ENCODE assay signal across 20 cellular contexts in the genomic region with DNA sequence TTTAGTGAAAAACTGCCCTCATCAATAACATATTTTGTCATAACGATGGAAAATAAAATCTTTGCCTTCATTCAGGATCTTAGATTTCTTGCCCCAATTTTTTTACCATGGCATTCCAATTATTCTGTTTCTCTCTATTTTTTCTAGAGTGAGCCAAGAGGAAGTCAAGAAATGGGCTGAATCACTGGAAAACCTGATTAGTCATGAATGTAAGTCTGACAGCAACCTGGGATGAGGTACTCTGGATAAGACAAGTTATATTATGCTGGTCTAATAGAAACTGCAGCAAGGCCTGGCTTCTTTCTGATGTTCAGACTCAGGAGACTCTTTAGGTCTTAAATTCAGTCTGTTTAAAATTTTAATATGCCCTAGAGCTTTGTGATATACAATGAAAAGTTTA. TPM values are rescaled to one million over a fixed set of nuclear protein-coding genes. Genes with fewer than 3 reads are reported as not detected.
A peak's percentile ranks its signal among the peaks of the same experiment; 100 is the strongest.
DNase-seq lines count a peak whose midpoint lies in the region; ATAC-seq and TF ChIP-seq lines count a peak whose summit lies in the region.
"Had no signal": no experiment of that assay in that cellular context is flagged by ENCODE, and none has a peak within 500 bp of the region (broad histone marks: within the 10 kb centered on the region; RNA-seq: fewer than 3 reads in every experiment).

No MANE protein-coding gene starts in this region.

- no peak overlapping the region for H3K4me2 ChIP-seq in mammary epithelial cell (ENCODE audit: insufficient read depth, low read depth, low read length)

- H3K27ac ChIP-seq in ACC112 (ENCODE audit: low read depth, low read length) (peak overlapping the region; percentile 80), mammary epithelial cell (ENCODE audit: insufficient read depth, low read depth, low read length) (no peak overlapping the region), psoas muscle (no peak overlapping the region)
- H3K27ac ChIP-seq: upper lobe of right lung had no signal

- H3K4me3 ChIP-seq in ACC112 (ENCODE audit: low read depth, low read length), result peak overlapping the region; percentile 79
- H3K4me3 ChIP-seq in mammary epithelial cell (replicated peaks in 1 of 3; ENCODE audit: insufficient read depth in 1 of 3, low read depth in 2 of 3, low read length in 3 of 3), result no peak overlapping the region
- H3K4me3 ChIP-seq in psoas muscle, result no peak overlapping the region
- H3K4me3 ChIP-seq: lung, upper lobe of right lung had no signal

- in situ Hi-C loops in mammary epithelial cell (cut with MboI; ENCODE audit: low sequenced_read_pairs in 2 of 2), result loop anchor here (10.0 to 25.0 kb wide), 2 partner anchors 92 to 240 kb away; a partner anchor contains a TSS

- CTCF ChIA-PET in mammary epithelial cell (lab: Charles Lee; ENCODE audit: low non-redundant PET), result no interaction called here

- H4K20me1 ChIP-seq in mammary epithelial cell (ENCODE audit: insufficient read depth, low read length), result no peaks in the 10 kb centered on the region

- H3K79me2 ChIP-seq in ACC112 (ENCODE audit: control insufficient read depth, insufficient read depth, low read length, unreplicated experiment) (peaks cover 46% of the 10 kb centered on the region), mammary epithelial cell (ENCODE audit: insufficient read depth, low read length) (no peaks in the 10 kb centered on the region)

- TF ChIP-seq CTCF in mammary epithelial cell (conservative IDR thresholded peaks at IDR 0.05 in 1 of 2, IDR thresholded peaks at IDR 0.05 in 1 of 2; ENCODE audit: extremely low read depth in 1 of 2, insufficient read depth in 1 of 2, low read depth in 1 of 2, low read length in 2 of 2) (no peak), psoas muscle (IDR thresholded peaks at IDR 0.05) (no peak)

- intact Hi-C loops in mammary epithelial cell (cut with micrococcal nuclease), result loop anchor here (1.0 kb wide), 3 partner anchors 102 to 244 kb away; no protein-coding TSS in a partner anchor
- intact Hi-C loops in psoas muscle (cut with DNase I), result loop anchor here (5.0 to 10.0 kb wide), 3 partner anchors 100 to 245 kb away; no protein-coding TSS in a partner anchor

- ATAC-seq in psoas muscle, result no peak
- no peak for ATAC-seq in HG03139 (IDR thresholded peaks at IDR 0.05; ENCODE audit: unreplicated experiment)
- ATAC-seq: naive thymus-derived CD8-positive, alpha-beta T cell; upper lobe of right lung had no signal

- H3K9me3 ChIP-seq in mammary epithelial cell (replicated peaks; ENCODE audit: insufficient read depth, low read length) (no peaks in the 10 kb centered on the region), psoas muscle (no peaks in the 10 kb centered on the region)
- H3K9me3 ChIP-seq: upper lobe of right lung had no signal

- 75% methylated on average over 1 of the region's 1 CpG for WGBS in mammary epithelial cell (ENCODE audit: low coverage, missing lambda C conversion rate)
- WGBS in psoas muscle, 3 donors, result 90 to 97% (median 91%) methylated on average over 1 of the region's 1 CpG

- BruUV-seq in mammary epithelial cell (replicated peaks; lab: Mats Ljungman, UMichigan), result no TSS peak

- dilution Hi-C loops in mammary epithelial cell (cut with HindIII; ENCODE audit: low sequenced_read_pairs), result loop anchor here (5.0 kb wide), 1 partner anchor 45 kb away; no protein-coding TSS in a partner anchor

- DNase-seq in M059J (ENCODE audit: low read depth) (peak; percentile 83), mammary epithelial cell (peak; percentile 79), iris pigment epithelial cell (ENCODE audit: low read depth) (peak; percentile 56), psoas muscle (no peak), nucleus accumbens (lab: John Stamatoyannopoulos, UW) (no peak), middle frontal gyrus (ENCODE audit: extremely low spot score, low spot score) (no peak)
- DNase-seq: activated CD4-positive, alpha-beta T cell treated with anti-CD3 and anti-CD28 coated beads, Interleukin-2, amount 50 U/mL, for 1 hour; activated naive CD4-positive, alpha-beta T cell treated with anti-CD3 and anti-CD28 coated beads, Interleukin-2, amount 10 ng/mL, durations not matched to agents 7 days and 5 days; activated T-cell treated with anti-CD3 and anti-CD28 coated beads for 4 hours; CD4-positive, alpha-beta memory T cell; H7; naive thymus-derived CD8-positive, alpha-beta T cell; NCI-H2029 treated with DMSO at 0.1 percent for 48 hours; NCI-H526; stimulated activated naive CD4-positive, alpha-beta T cell treated with Interleukin-2 at 50 U/mL for 16 hours; upper lobe of right lung had no signal

- H3K27me3 ChIP-seq in ACC112 (ENCODE audit: insufficient read depth, low read length) (no peaks in the 10 kb centered on the region), mammary epithelial cell (ENCODE audit: insufficient read depth, low read length) (no peaks in the 10 kb centered on the region), psoas muscle (ENCODE audit: insufficient read depth in 3 of 3, low read length in 2 of 3) (no peaks in the 10 kb centered on the region)

- peaks cover 56% of the 10 kb centered on the region for H3K36me3 ChIP-seq in ACC112 (ENCODE audit: insufficient read depth, low read length)
- H3K36me3 ChIP-seq in mammary epithelial cell (ENCODE audit: insufficient read depth, low read length), result no peaks in the 10 kb centered on the region
- no peaks in the 10 kb centered on the region for H3K36me3 ChIP-seq in psoas muscle (ENCODE audit: insufficient read depth in 1 of 2, low read depth in 1 of 2)
- H3K36me3 ChIP-seq: upper lobe of right lung had no signal

- H3K4me1 ChIP-seq in ACC112 (ENCODE audit: control insufficient read depth, insufficient read depth, low read length, unreplicated experiment), result peaks cover 38% of the 10 kb centered on the region
- peaks cover 19% of the 10 kb centered on the region for H3K4me1 ChIP-seq in mammary epithelial cell (ENCODE audit: insufficient read depth, low read length)
- H3K4me1 ChIP-seq in psoas muscle, result peaks cover 11% of the 10 kb centered on the region
- H3K4me1 ChIP-seq: upper lobe of right lung had no signal

- H2AFZ ChIP-seq in ACC112 (ENCODE audit: low read length, unreplicated experiment) (no peak overlapping the region), mammary epithelial cell (ENCODE audit: low read depth, low read length) (no peak overlapping the region)

- no peak overlapping the region for H3K9ac ChIP-seq in mammary epithelial cell (ENCODE audit: insufficient read depth, low read length)

RNA-seq across cellular contexts. Expression of a gene that starts 3.5 kb away (rescaled TPM):
- 80.4 and 84.8 TPM in 2 replicates for total RNA-seq in M059J (2014; rRNA removed; shearing (Covaris generic))
- under 1 TPM in 1 of 2 donors, not detected in 1; 0.33 TPM for total RNA-seq in mammary epithelial cell
- 0.08 TPM for polyA plus RNA-seq in mammary epithelial cell
- polyA minus RNA-seq in mammary epithelial cell, result not detected
- under 1 TPM; 0.13 to 0.69 (median 0.25) TPM for total RNA-seq in psoas muscle
- under 1 TPM; 0.09 to 0.23 (median 0.17) TPM for polyA plus RNA-seq in psoas muscle
- total RNA-seq: CD4-positive, alpha-beta memory T cell; HepG2; naive thymus-derived CD8-positive, alpha-beta T cell had no signal
- polyA plus RNA-seq: CD4-positive, alpha-beta memory T cell; HepG2; naive thymus-derived CD8-positive, alpha-beta T cell had no signal

Comparison
In these comparisons a context has a peak if more than half of its experiments do, and no peak if none do; other contexts are left out.
1. DNase-seq: peak in M059J (single experiment), mammary epithelial cell (single experiment) and iris pigment epithelial cell (single experiment); none in psoas muscle (0 of 2), nucleus accumbens (0 of 56) and middle frontal gyrus (single experiment).
2. RNA of a gene that starts 3.5 kb away (total RNA-seq): 80.4 to 84.8 TPM in M059J; 0.33 TPM in mammary epithelial cell and 0.13 to 0.69 TPM in psoas muscle; every median in the first group is over 10 times any median in the second.